ENCODE assay signal across 9 cellular contexts in the genomic region with DNA sequence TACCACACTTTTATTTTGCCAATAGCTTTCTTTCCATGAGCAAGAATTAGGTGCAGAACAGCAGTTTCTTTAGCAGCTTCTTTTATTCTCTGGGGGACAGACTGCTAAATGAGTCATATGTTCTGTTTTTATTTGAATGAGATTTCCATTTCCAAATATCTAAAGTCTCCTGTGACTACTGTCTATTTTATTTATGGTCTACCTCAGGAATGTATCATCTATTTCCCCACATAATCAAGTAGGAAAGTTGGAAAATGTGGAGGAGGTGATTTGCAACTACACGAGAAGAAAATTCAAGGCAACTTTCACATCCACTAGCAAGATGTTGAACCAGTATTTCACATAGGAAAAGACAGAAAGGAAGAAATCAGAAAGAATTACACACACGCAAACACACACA.
"Had no signal": no experiment of that assay in that cellular context is flagged by ENCODE, and none has a peak within 500 bp of the region (broad histone marks: within the 10 kb centered on the region; RNA-seq: fewer than 3 reads in every experiment).

No MANE protein-coding gene starts in this region.

- DNase-seq: activated CD4-positive, alpha-beta T cell treated with anti-CD3 and anti-CD28 coated beads, Interleukin-2, amount 50 U/mL, for 48 hours; activated CD8-positive, alpha-beta memory T cell treated with anti-CD3 and anti-CD28 coated beads, Interleukin-2, amount 10 ng/mL, durations not matched to agents 7 days and 5 days; activated effector memory CD4-positive, alpha-beta T cell treated with anti-CD3 and anti-CD28 coated beads, Interleukin-2, amount 50 U/mL, for 16 hours; activated T-cell treated with anti-CD3 and anti-CD28 coated beads, Interleukin-2, amount 50 U/mL, for 4 hours; dorsolateral prefrontal cortex; ovary; transverse colon had no signal

- H3K9me3 ChIP-seq: ascending aorta, ovary, transverse colon had no signal

- H3K4me3 ChIP-seq: ascending aorta, dorsolateral prefrontal cortex, ovary, skin epidermis, transverse colon had no signal

- H3K27me3 ChIP-seq: ascending aorta, dorsolateral prefrontal cortex, ovary, transverse colon had no signal

- H3K4me1 ChIP-seq: ascending aorta, transverse colon had no signal

- H3K36me3 ChIP-seq: ascending aorta, ovary, transverse colon had no signal

- H3K27ac ChIP-seq: ascending aorta, dorsolateral prefrontal cortex, ovary, skin epidermis, transverse colon had no signal
